In genomic region chr1:81179239-81179638, GRCh38 we compare ENCODE assay signal across 16 cellular contexts.
A peak's percentile ranks its signal among the peaks of the same experiment; 100 is the strongest.
DNase-seq lines count a peak whose midpoint lies in the region; ATAC-seq and TF ChIP-seq lines count a peak whose summit lies in the region.
"Had no signal": no experiment of that assay in that cellular context is flagged by ENCODE, and none has a peak within 500 bp of the region (broad histone marks: within the 10 kb centered on the region; RNA-seq: fewer than 3 reads in every experiment).

No MANE protein-coding gene starts in this region.

- H2BK12ac ChIP-seq in neuronal stem cell (ENCODE audit: low read length): no peak overlapping the region

- peaks cover 28% of the 10 kb centered on the region for H3K4me1 Mint-ChIP-seq in MCF 10A (ENCODE audit: insufficient read depth, unreplicated experiment)
- H3K4me1 Mint-ChIP-seq: immature natural killer cell had no signal

- no CpG with 5 or more reads among the region's 1 CpG for WGBS in neuronal stem cell (ENCODE audit: extremely low coverage in 2 of 2, insufficient read length in 2 of 2, insufficient replicate concordance in 1 of 2), 2 donors

- H3K27me3 ChIP-seq in breast epithelium (no peaks in the 10 kb centered on the region), neuronal stem cell (ENCODE audit: control insufficient read depth in 3 of 3, insufficient read depth in 3 of 3, low read depth in 1 of 3, low read length in 3 of 3) (no peaks in the 10 kb centered on the region)

- no peak overlapping the region for H4K91ac ChIP-seq in neuronal stem cell (ENCODE audit: low read depth, low read length, poor library complexity)

- no peak overlapping the region for H3K4me3 ChIP-seq in breast epithelium
- H3K4me3 ChIP-seq in neuronal stem cell (ENCODE audit: low read length in 2 of 2): no peak overlapping the region

- no peak overlapping the region for H3K14ac ChIP-seq in neuronal stem cell (ENCODE audit: low read length)

- H3K27ac Mint-ChIP-seq in MCF 10A (ENCODE audit: low read depth, unreplicated experiment): peak overlapping the region; percentile 88
- H3K27ac Mint-ChIP-seq: activated CD4-positive, alpha-beta memory T cell treated with anti-CD3 and anti-CD28 coated beads for 36 hours; effector memory CD8-positive, alpha-beta T cell; immature natural killer cell; natural killer cell treated with Interleukin-12 subunit alpha and Interleukin-12 subunit beta and Interleukin-15 and Interleukin-18, amount 100 ng/mL, for 72 hours had no signal

- CTCF ChIA-PET in MCF 10A (lab: Yijun Ruan, JAX): no interaction called here

- H3K36me3 Mint-ChIP-seq in MCF 10A (ENCODE audit: insufficient read depth, unreplicated experiment): peaks cover 8% of the 10 kb centered on the region
- H3K36me3 Mint-ChIP-seq: activated CD4-positive, alpha-beta memory T cell treated with anti-CD3 and anti-CD28 coated beads for 36 hours had no signal

- no peaks in the 10 kb centered on the region for H3K9me3 Mint-ChIP-seq in MCF 10A (ENCODE audit: unreplicated experiment)

- POLR2A ChIA-PET in MCF 10A (lab: Yijun Ruan, JAX): no interaction called here

- H2AK5ac ChIP-seq in neuronal stem cell (ENCODE audit: low read depth, low read length): no peak overlapping the region

- H3K79me1 ChIP-seq in neuronal stem cell (ENCODE audit: low read depth, low read length): no peaks in the 10 kb centered on the region

- H2BK15ac ChIP-seq in neuronal stem cell (ENCODE audit: low read length): no peak overlapping the region

- H3K27me3 Mint-ChIP-seq in MCF 10A (ENCODE audit: insufficient read depth, unreplicated experiment): no peaks in the 10 kb centered on the region
- H3K27me3 Mint-ChIP-seq: activated CD4-positive, alpha-beta memory T cell treated with anti-CD3 and anti-CD28 coated beads for 36 hours; effector memory CD8-positive, alpha-beta T cell; natural killer cell treated with Interleukin-12 subunit alpha and Interleukin-12 subunit beta and Interleukin-15 and Interleukin-18, amount 100 ng/mL, for 72 hours had no signal

- no peak overlapping the region for H2BK120ac ChIP-seq in neuronal stem cell (ENCODE audit: low read depth, low read length)

- H3K4ac ChIP-seq in neuronal stem cell (ENCODE audit: low read length): no peak overlapping the region

- H3K9ac ChIP-seq in neuronal stem cell (ENCODE audit: low read depth, low read length, poor library complexity): no peak overlapping the region

- no peaks in the 10 kb centered on the region for H3K4me1 ChIP-seq in breast epithelium
- no peaks in the 10 kb centered on the region for H3K4me1 ChIP-seq in neuronal stem cell (ENCODE audit: control insufficient read depth in 2 of 2, insufficient read depth in 1 of 2, low read depth in 1 of 2, low read length in 2 of 2)

- H2AFZ ChIP-seq in neuronal stem cell (ENCODE audit: low read length): no peak overlapping the region

- no peak overlapping the region for H3K23ac ChIP-seq in neuronal stem cell (ENCODE audit: low read depth, low read length, poor library complexity)

- no peaks in the 10 kb centered on the region for H3K9me3 ChIP-seq in breast epithelium
- peaks cover 0 to 3% of the 10 kb centered on the region in 2 donors for H3K9me3 ChIP-seq in neuronal stem cell (replicated peaks in 1 of 2; ENCODE audit: control insufficient read depth in 2 of 2, insufficient read depth in 1 of 2, low read depth in 1 of 2, low read length in 2 of 2)

- H3K18ac ChIP-seq in neuronal stem cell (ENCODE audit: low read length): no peak overlapping the region

- BruUV-seq in MCF 10A (replicated peaks; lab: Mats Ljungman, UMichigan): no TSS peak

- H3K4me3 Mint-ChIP-seq in MCF 10A (ENCODE audit: unreplicated experiment): no peak overlapping the region
- H3K4me3 Mint-ChIP-seq: activated CD4-positive, alpha-beta memory T cell treated with anti-CD3 and anti-CD28 coated beads for 36 hours; effector memory CD8-positive, alpha-beta T cell; immature natural killer cell; natural killer cell treated with Interleukin-12 subunit alpha and Interleukin-12 subunit beta and Interleukin-15 and Interleukin-18, amount 100 ng/mL, for 72 hours had no signal

- intact Hi-C loops in MCF 10A (cut with micrococcal nuclease): no loop called here
- intact Hi-C loops in breast epithelium (cut with DNase I; ENCODE audit: low total_unique reads): no loop called here

- H4K8ac ChIP-seq in neuronal stem cell (ENCODE audit: low read depth, low read length): no peak overlapping the region

- H3K36me3 ChIP-seq in breast epithelium: no peaks in the 10 kb centered on the region
- H3K36me3 ChIP-seq in neuronal stem cell (replicated peaks in 1 of 2; ENCODE audit: control insufficient read depth in 2 of 2, insufficient read depth in 2 of 2, low read length in 2 of 2): no peaks in the 10 kb centered on the region

- no peak overlapping the region for H3K4me2 ChIP-seq in neuronal stem cell (ENCODE audit: insufficient read depth, low read length, poor library complexity, severe bottlenecking)

- H2BK5ac ChIP-seq in neuronal stem cell (ENCODE audit: low read length): no peak overlapping the region

- DNase-seq in MCF 10A (ENCODE audit: unreplicated experiment) (peak; percentile 90), breast epithelium (ENCODE audit: low spot score in 2 of 2) (no peak), fibroblast of the conjunctiva (ENCODE audit: low read depth) (peak; percentile 76), neuronal stem cell (ENCODE audit: low spot score) (no peak), activated gamma-delta T cell (lab: John Stamatoyannopoulos, UW) (no peak), NCI-H1930 (lab: John Stamatoyannopoulos, UW) (no peak), ecto neural progenitor cell (ENCODE audit: low spot score) (no peak)
- DNase-seq: activated CD4-positive, alpha-beta memory T cell treated with anti-CD3 and anti-CD28 coated beads for 36 hours; effector memory CD8-positive, alpha-beta T cell; GDM1; immature natural killer cell; MV-4-11; NCI-H526 treated with DMSO at 0.1 percent for 48 hours; stimulated activated CD4-positive, alpha-beta T cell treated with anti-CD3 and anti-CD28 coated beads, Interleukin-12 subunit alpha, Interleukin-12 subunit beta, amount 100 ng/mL, for 4 hours had no signal

- no peak for TF ChIP-seq POLR2A in breast epithelium (IDR thresholded peaks at IDR 0.05)

- peak; percentile 66; the same call in 2 of the 3 replicates for ATAC-seq in SK-N-SH treated with all-trans-retinoic acid at 6 μM for 48 hours
- ATAC-seq: effector memory CD8-positive, alpha-beta T cell; natural killer cell treated with Interleukin-12 subunit alpha and Interleukin-12 subunit beta and Interleukin-15 and Interleukin-18, amount 100 ng/mL, for 72 hours had no signal

- H3K27ac ChIP-seq in breast epithelium: no peak overlapping the region
- H3K27ac ChIP-seq in neuronal stem cell (replicated peaks; ENCODE audit: low read length): no peak overlapping the region

- TF ChIP-seq CTCF in MCF 10A (IDR thresholded peaks at IDR 0.05; ENCODE audit: unreplicated experiment): no peak
- no peak for TF ChIP-seq CTCF in breast epithelium (IDR thresholded peaks at IDR 0.05)

TF ChIP-seq in SK-N-SH treated with all-trans-retinoic acid at 6 μM for 48 hours, 23 proteins besides CTCF, POLR2A, EP300 and RAD21:
- TF ChIP-seq BACH2 (CRISPR knock-in tag; IDR thresholded peaks at IDR 0.05; ENCODE audit: borderline replicate concordance): no peak
TF ChIP-seq in SK-N-SH treated with all-trans-retinoic acid at 6 μM for 48 hours: peak in this region for 0.

Comparison
In these comparisons a context has a peak if more than half of its experiments do, and no peak if none do; other contexts are left out.
1. DNase-seq: peak in MCF 10A (single experiment) and fibroblast of the conjunctiva (single experiment); none in breast epithelium (0 of 2), neuronal stem cell (single experiment), activated gamma-delta T cell (single experiment), NCI-H1930 (0 of 2) and ecto neural progenitor cell (single experiment).